12 cellular contexts compared by ENCODE assay signal in genomic region chr19:3382460-3383100, GRCh38. TPM values are rescaled to one million over a fixed set of nuclear protein-coding genes. Genes with fewer than 3 reads are reported as not detected.
DNase-seq lines count a peak whose midpoint lies in the region; ATAC-seq and TF ChIP-seq lines count a peak whose summit lies in the region.
"Had no signal": no experiment of that assay in that cellular context is flagged by ENCODE, and none has a peak within 500 bp of the region (broad histone marks: within the 10 kb centered on the region; RNA-seq: fewer than 3 reads in every experiment).

No MANE protein-coding gene starts in this region.

- peaks cover 57% of the 10 kb centered on the region for H3K4me1 ChIP-seq in upper lobe of right lung

- H3K9me3 Mint-ChIP-seq in activated naive CD4-positive, alpha-beta T cell treated with anti-CD3 and anti-CD28 coated beads, Interleukin-2, amount 50 U/mL, for 72 hours: no peaks in the 10 kb centered on the region
- H3K9me3 Mint-ChIP-seq: mesothelial cell of epicardium had no signal

- peak overlapping the region; percentile 43 to 61 for H3K27ac Mint-ChIP-seq in activated naive CD4-positive, alpha-beta T cell treated with anti-CD3 and anti-CD28 coated beads, Interleukin-2, amount 50 U/mL, for 72 hours
- H3K27ac Mint-ChIP-seq: mesothelial cell of epicardium had no signal

- H3K4me3 ChIP-seq in coronary artery (peak overlapping the region; percentile 45), upper lobe of right lung (no peak overlapping the region)
- H3K4me3 ChIP-seq: pancreas had no signal

- TF ChIP-seq CTCF in coronary artery (IDR thresholded peaks at IDR 0.05) (no peak), upper lobe of right lung (IDR thresholded peaks at IDR 0.05) (no peak)

- DNase-seq in activated naive CD4-positive, alpha-beta T cell treated with anti-CD3 and anti-CD28 coated beads, Interleukin-2, amount 50 U/mL, for 72 hours (ENCODE audit: low spot score in 2 of 2): no peak
- no peak for DNase-seq in activated naive CD4-positive, alpha-beta T cell (lab: John Stamatoyannopoulos, UW)
- DNase-seq in coronary artery (ENCODE audit: low spot score): no peak
- peak; percentile 68 for DNase-seq in posterior vena cava (ENCODE audit: low spot score)
- no peak for DNase-seq in upper lobe of right lung
- no peak for DNase-seq in NCI-H2107 treated with DMSO at 0.1 percent for 48 hours (lab: John Stamatoyannopoulos, UW; ENCODE audit: unreplicated experiment)
- DNase-seq: foreskin keratinocyte had no signal

- H3K27me3 ChIP-seq in upper lobe of right lung: no peaks in the 10 kb centered on the region
- H3K27me3 ChIP-seq: foreskin keratinocyte, pancreas had no signal

- H3K36me3 Mint-ChIP-seq in activated naive CD4-positive, alpha-beta T cell treated with anti-CD3 and anti-CD28 coated beads, Interleukin-2, amount 50 U/mL, for 72 hours: no peaks in the 10 kb centered on the region
- H3K36me3 Mint-ChIP-seq: mesothelial cell of epicardium had no signal

- intact Hi-C loops in posterior vena cava (cut with DNase I) (no loop called here), upper lobe of right lung (cut with DNase I) (no loop called here)

- no peak for ATAC-seq in activated naive CD4-positive, alpha-beta T cell treated with anti-CD3 and anti-CD28 coated beads, Interleukin-2, amount 50 U/mL, for 72 hours
- ATAC-seq in upper lobe of right lung (no peak), HG03175 (IDR thresholded peaks at IDR 0.05; ENCODE audit: unreplicated experiment) (no peak), HG03097 (IDR thresholded peaks at IDR 0.05; ENCODE audit: low FRiP score, unreplicated experiment) (no peak)
- ATAC-seq: activated CD4-positive, CD25-positive, alpha-beta regulatory T cell treated with anti-CD3 and anti-CD28 coated beads, Interleukin-2, amount 50 U/mL, for 24 hours; foreskin keratinocyte; pancreas had no signal

- H3K9me3 ChIP-seq in upper lobe of right lung: no peaks in the 10 kb centered on the region
- H3K9me3 ChIP-seq: pancreas had no signal

- peaks cover 25% of the 10 kb centered on the region for H3K36me3 ChIP-seq in upper lobe of right lung

- peak overlapping the region; percentile 7 to 80 for H3K27ac ChIP-seq in coronary artery
- H3K27ac ChIP-seq in upper lobe of right lung: peak overlapping the region; percentile 8
- H3K27ac ChIP-seq: foreskin keratinocyte had no signal

RNA-seq across cellular contexts. Expression of gene NFIC, which starts 16.2 kb away (rescaled TPM):
- 10 to 100 TPM; 10.4 to 23.1 TPM for total RNA-seq in activated naive CD4-positive, alpha-beta T cell treated with anti-CD3 and anti-CD28 coated beads, Interleukin-2, amount 50 U/mL, for 72 hours
- total RNA-seq in posterior vena cava: 100 to 1,000 TPM; 196 to 223 TPM
- total RNA-seq in upper lobe of right lung: 150 TPM
